ENCODE assay signal across 8 cellular contexts in genomic region chr5:16160706-16161105, GRCh38. TPM values are rescaled to one million over a fixed set of nuclear protein-coding genes. Genes with fewer than 3 reads are reported as not detected.
DNase-seq lines count a peak whose midpoint lies in the region; ATAC-seq and TF ChIP-seq lines count a peak whose summit lies in the region.

No MANE protein-coding gene starts in this region.

- no peaks in the 10 kb centered on the region for H3K27me3 ChIP-seq in right cardiac atrium (ENCODE audit: control insufficient read depth, insufficient read depth)

- WGBS in right cardiac atrium = 1% methylated on average over 5 of the region's 5 CpGs

- CTCF ChIA-PET in WTC11 (lab: Charles Lee) = interaction anchor here (0.6 to 2.1 kb wide), 28 partner anchors 9 to 441 kb away, joined by 3 to 82 read pairs (median 3); partner anchors contain the start of gene MARCHF11

- no peak overlapping the region for H3K27ac ChIP-seq in right cardiac atrium (ENCODE audit: low read length)

- TF ChIP-seq CTCF in WTC11 (IDR thresholded peaks at IDR 0.05) = peak; percentile 54

- no peaks in the 10 kb centered on the region for H3K36me3 Mint-ChIP-seq in WTC11

- no peaks in the 10 kb centered on the region for H3K4me1 Mint-ChIP-seq in WTC11

- no peak overlapping the region for H3K4me3 ChIP-seq in right cardiac atrium (ENCODE audit: low read length)

- H3K4me1 ChIP-seq in right cardiac atrium (ENCODE audit: control insufficient read depth, insufficient read depth, low read length) = no peaks in the 10 kb centered on the region

- H3K27me3 Mint-ChIP-seq in WTC11 (ENCODE audit: low read depth) = no peaks in the 10 kb centered on the region

- peak; percentile 95 for ATAC-seq in HG03159 (IDR thresholded peaks at IDR 0.05; ENCODE audit: unreplicated experiment)
- peak; percentile 99 for ATAC-seq in WTC11
- peak; percentile 75 to 76 for ATAC-seq in right cardiac atrium
- peak; percentile 78 for ATAC-seq in stimulated activated naive CD8-positive, alpha-beta T cell treated with anti-CD3 and anti-CD28 coated beads, Interleukin-15, Interleukin-2, amounts not matched to agents 100 U/mL and 50 U/mL, for 24 hours

- no peak overlapping the region for H3K27ac Mint-ChIP-seq in WTC11

- no peaks in the 10 kb centered on the region for H3K9me3 ChIP-seq in right cardiac atrium (ENCODE audit: control insufficient read depth, low read length)

- intact Hi-C loops in right cardiac atrium (cut with DNase I) = loop anchor here in 2 of 4 donors (5.0 to 10.0 kb wide), 2 partner anchors 294 to 297 kb away; no protein-coding TSS in a partner anchor

- DNase-seq in DMS114 treated with DMSO at 0.1 percent for 48 hours (lab: John Stamatoyannopoulos, UW; ENCODE audit: unreplicated experiment) (peak; percentile 54), GM19238 (ENCODE audit: insufficient read length, low spot score) (peak; percentile 7), NCI-H2196 treated with DMSO at 0.1 percent for 48 hours (lab: John Stamatoyannopoulos, UW; ENCODE audit: unreplicated experiment) (peak; percentile 48), WTC11 (ENCODE audit: low spot score) (no peak), right cardiac atrium (no peak), GF-D8 (lab: John Stamatoyannopoulos, UW) (no peak)
- no peak for DNase-seq in stimulated activated naive CD8-positive, alpha-beta T cell treated with anti-CD3 and anti-CD28 coated beads, Interleukin-15, Interleukin-2, amounts not matched to agents 100 U/mL and 50 U/mL, for 24 hours

- POLR2A ChIA-PET in WTC11 (lab: Charles Lee) = interaction anchor here (0.5 kb wide), 1 partner anchor 286 kb away, joined by 3 read pairs; no protein-coding TSS in a partner anchor

- H3K9me3 Mint-ChIP-seq in WTC11 = no peaks in the 10 kb centered on the region

- no peak overlapping the region for H3K4me3 Mint-ChIP-seq in WTC11

TF ChIP-seq in WTC11, 78 proteins besides CTCF, POLR2A, EP300 and RAD21:
- TF ChIP-seq ZNF512 (CRISPR knock-in tag; IDR thresholded peaks at IDR 0.05; ENCODE audit: borderline replicate concordance) (no peak), FOXK1 (CRISPR knock-in tag; IDR thresholded peaks at IDR 0.05) (no peak), MAX (CRISPR knock-in tag; IDR thresholded peaks at IDR 0.05) (no peak), KAT7 (CRISPR knock-in tag; IDR thresholded peaks at IDR 0.05; ENCODE audit: borderline replicate concordance) (no peak)

RNA-seq across cellular contexts. Expression of gene MARCHF11, which starts 18.9 kb away (rescaled TPM):
- 2.9 to 3.8 TPM (median 3.1 TPM) in 3 replicates for total RNA-seq in WTC11 (2021)
- total RNA-seq in right cardiac atrium = 1 to 10 TPM; 1.3 to 3.2 (median 2.2) TPM
- 2.7 TPM for polyA plus RNA-seq in right cardiac atrium

Comparison
In these comparisons a context has a peak if more than half of its experiments do, and no peak if none do; other contexts are left out.
1. DNase-seq: peak in DMS114 treated with DMSO at 0.1 percent for 48 hours (single experiment), GM19238 (single experiment) and NCI-H2196 treated with DMSO at 0.1 percent for 48 hours (single experiment); none in WTC11 (single experiment), right cardiac atrium (0 of 3), stimulated activated naive CD8-positive, alpha-beta T cell treated with anti-CD3 and anti-CD28 coated beads, Interleukin-15, Interleukin-2, amounts not matched to agents 100 U/mL and 50 U/mL, for 24 hours (single experiment) and GF-D8 (single experiment).
2. Peak in every context shown above with its lines, with median percentiles within 50 percentile points of each other: ATAC-seq.